ENCODE assay signal across 8 cellular contexts in the genomic region with DNA sequence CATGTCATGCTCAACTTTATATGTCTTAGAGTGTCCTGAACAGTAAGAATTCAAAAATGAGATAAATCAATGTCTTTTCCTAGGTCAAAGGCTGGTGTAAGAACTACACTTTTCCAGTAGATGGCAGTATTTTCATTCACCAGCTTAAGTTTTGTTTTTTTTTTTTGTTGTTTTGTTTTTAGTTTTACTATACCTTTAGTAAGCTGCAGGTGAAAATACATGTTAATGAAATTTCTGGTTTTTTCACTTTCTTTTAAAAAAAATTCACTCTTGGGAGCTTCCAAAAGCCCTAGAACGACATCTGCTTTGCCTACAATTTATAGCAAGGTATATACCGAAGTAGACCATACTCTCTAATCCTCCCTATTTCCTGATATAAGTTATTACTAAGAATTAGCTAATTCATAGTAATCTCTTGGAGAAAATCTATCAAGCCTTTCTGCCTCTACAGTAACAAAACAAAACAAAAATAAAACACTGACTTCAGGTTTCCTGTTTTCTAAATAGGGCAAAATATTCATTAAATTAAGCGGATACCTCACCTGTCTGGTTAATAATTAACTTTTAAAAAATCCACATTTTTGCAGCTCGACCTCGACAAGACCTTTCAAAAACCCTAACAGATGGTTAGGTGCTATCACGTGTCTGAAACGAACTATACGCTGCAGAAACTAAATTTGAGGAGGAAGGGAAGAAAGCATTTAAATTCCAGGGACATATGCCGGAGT. TPM values are rescaled to one million over a fixed set of nuclear protein-coding genes. Genes with fewer than 3 reads are reported as not detected.
DNase-seq lines count a peak whose midpoint lies in the region; ATAC-seq, FAIRE-seq and TF ChIP-seq lines count a peak whose summit lies in the region.

No MANE protein-coding gene starts in this region.

- peak; percentile 8 for DNase-seq in GM19239 (ENCODE audit: insufficient read length, low spot score)
- peak; percentile 22 for DNase-seq in NCI-H526 treated with DMSO at 0.1 percent for 48 hours (lab: John Stamatoyannopoulos, UW)
- DNase-seq in central memory CD4-positive, alpha-beta T cell, result peak; percentile 56
- peak; percentile 66 for DNase-seq in medulla oblongata (ENCODE audit: extremely low spot score)
- no peak for DNase-seq in uterus
- no peak for DNase-seq in activated CD4-positive, alpha-beta T cell treated with anti-CD3 and anti-CD28 coated beads, Interleukin-2, amount 50 U/mL, for 1 hour

- TF ChIP-seq CTCF in C4-2B (conservative IDR thresholded peaks at IDR 0.05) (peak; percentile 91), uterus (IDR thresholded peaks at IDR 0.05) (peak; percentile 75 to 90 (median 81))

- peak overlapping the region; percentile 71 to 93 for H3K4me3 ChIP-seq in uterus

- H3K36me3 ChIP-seq in uterus, result no peaks in the 10 kb centered on the region

- intact Hi-C loops in uterus (cut with DNase I; ENCODE audit: low total_unique reads), result no loop called here

- no peaks in the 10 kb centered on the region for H3K27me3 ChIP-seq in uterus

- no peak for TF ChIP-seq POLR2A in uterus (IDR thresholded peaks at IDR 0.05)

- H3K9me3 ChIP-seq in uterus, result no peaks in the 10 kb centered on the region

- peak; percentile 85 for FAIRE-seq in GM19239 (lab: Jason Lieb, UNC)

- no peaks in the 10 kb centered on the region for H3K4me1 ChIP-seq in uterus

- H3K27ac ChIP-seq in C4-2B (no peak overlapping the region), uterus (peak overlapping the region; percentile 100)

- ATAC-seq in GM21737 (IDR thresholded peaks at IDR 0.05; ENCODE audit: unreplicated experiment), result no peak

RNA-seq across cellular contexts. Expression of gene SAMD4A, which starts 2.7 kb away (rescaled TPM):
- 10 to 100 TPM; 46.9 to 67.8 (median 55.0) TPM for total RNA-seq in uterus

RNA-seq across cellular contexts. Expression of gene CGRRF1, which starts 54.5 kb away (rescaled TPM):
- total RNA-seq in uterus, result 10 to 100 TPM; 32.1 to 50.2 (median 33.7) TPM

Comparison
In these comparisons a context has a peak if more than half of its experiments do, and no peak if none do; other contexts are left out.
1. DNase-seq: peak in GM19239 (single experiment), NCI-H526 treated with DMSO at 0.1 percent for 48 hours (single experiment), central memory CD4-positive, alpha-beta T cell (single experiment) and medulla oblongata (single experiment); none in uterus (0 of 2) and activated CD4-positive, alpha-beta T cell treated with anti-CD3 and anti-CD28 coated beads, Interleukin-2, amount 50 U/mL, for 1 hour (single experiment).